32 cellular contexts compared by ENCODE assay signal in the genomic region with DNA sequence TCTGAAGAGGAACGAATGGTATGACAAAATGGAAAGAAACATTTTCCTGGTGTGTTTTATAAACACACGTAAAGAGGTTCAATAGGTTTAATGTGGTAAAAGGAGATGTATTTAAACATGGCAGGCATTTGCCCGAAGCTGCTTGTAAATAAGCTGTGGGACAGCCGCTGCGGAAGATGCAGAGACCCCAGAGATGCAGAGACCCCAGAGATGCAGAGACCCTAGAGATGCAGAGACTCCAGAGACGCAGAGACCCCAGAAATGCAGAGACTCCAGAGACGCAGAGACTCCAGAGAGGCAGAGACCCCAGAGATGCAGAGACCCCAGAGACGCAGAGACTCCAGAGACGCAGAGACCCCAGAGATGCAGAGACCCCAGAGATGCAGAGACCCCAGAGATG.
"Had no signal": no experiment of that assay in that cellular context is flagged by ENCODE, and none has a peak within 500 bp of the region (broad histone marks: within the 10 kb centered on the region; RNA-seq: fewer than 3 reads in every experiment).

No MANE protein-coding gene starts in this region.

- H3K4me1 Mint-ChIP-seq: activated CD4-positive, alpha-beta T cell treated with anti-CD3 and anti-CD28 coated beads for 36 hours; activated CD4-positive, alpha-beta T cell treated with anti-CD3 and anti-CD28 coated beads, Interleukin-2, amount 10 ng/mL, durations not matched to agents 24 days and 14 days; activated CD8-positive, alpha-beta memory T cell treated with anti-CD3 and anti-CD28 coated beads, Interleukin-2, amount 10 ng/mL, durations not matched to agents 7 days and 5 days; activated naive CD4-positive, alpha-beta T cell treated with anti-CD3 and anti-CD28 coated beads, Interleukin-2, amount 50 U/mL, for 24 hours; activated naive CD8-positive, alpha-beta T cell treated with anti-CD3 and anti-CD28 coated beads for 36 hours; activated naive CD8-positive, alpha-beta T cell treated with anti-CD3 and anti-CD28 coated beads, Interleukin-2, amount 50 U/mL, for 24 hours; central memory CD8-positive, alpha-beta T cell had no signal

- H3K36me3 Mint-ChIP-seq: activated CD4-positive, alpha-beta memory T cell treated with anti-CD3 and anti-CD28 coated beads for 36 hours; activated CD8-positive, alpha-beta memory T cell treated with anti-CD3 and anti-CD28 coated beads, Interleukin-2, amount 10 ng/mL, durations not matched to agents 7 days and 5 days; activated naive CD4-positive, alpha-beta T cell treated with anti-CD3 and anti-CD28 coated beads, Interleukin-2, amount 50 U/mL, for 24 hours; activated naive CD8-positive, alpha-beta T cell treated with anti-CD3 and anti-CD28 coated beads for 36 hours; brain had no signal

- H3K4me1 ChIP-seq: adrenal gland, ascending aorta, breast epithelium, esophagus muscularis mucosa, foreskin keratinocyte, gastrocnemius medialis had no signal

- H3K9me3 ChIP-seq: adrenal gland, ascending aorta, esophagus muscularis mucosa, gastrocnemius medialis had no signal

- H3K4me3 ChIP-seq: adrenal gland, ascending aorta, breast epithelium, cardiac muscle cell, coronary artery, dorsolateral prefrontal cortex, esophagus muscularis mucosa, gastrocnemius medialis had no signal

- H3K36me3 ChIP-seq: adrenal gland, ascending aorta, breast epithelium, cardiac muscle cell, esophagus muscularis mucosa, gastrocnemius medialis had no signal

- H3K27me3 ChIP-seq: adrenal gland, ascending aorta, cardiac muscle cell, dorsolateral prefrontal cortex, foreskin keratinocyte, gastrocnemius medialis had no signal

- H3K27ac Mint-ChIP-seq: activated CD4-positive, alpha-beta memory T cell treated with anti-CD3 and anti-CD28 coated beads for 36 hours; activated CD4-positive, alpha-beta T cell treated with anti-CD3 and anti-CD28 coated beads for 36 hours; activated CD4-positive, alpha-beta T cell treated with anti-CD3 and anti-CD28 coated beads, Interleukin-2, amount 10 ng/mL, durations not matched to agents 24 days and 14 days; activated CD8-positive, alpha-beta memory T cell treated with anti-CD3 and anti-CD28 coated beads, Interleukin-2, amount 10 ng/mL, durations not matched to agents 7 days and 5 days; activated CD8-positive, alpha-beta T cell treated with anti-CD3 and anti-CD28 coated beads, Interleukin-2, amount 10 ng/mL, durations not matched to agents 7 days and 5 days; activated naive CD4-positive, alpha-beta T cell treated with anti-CD3 and anti-CD28 coated beads for 36 hours; activated naive CD4-positive, alpha-beta T cell treated with anti-CD3 and anti-CD28 coated beads, Interleukin-2, amount 50 U/mL, for 24 hours; activated naive CD8-positive, alpha-beta T cell treated with anti-CD3 and anti-CD28 coated beads for 36 hours; activated naive CD8-positive, alpha-beta T cell treated with anti-CD3 and anti-CD28 coated beads, Interleukin-2, amount 50 U/mL, for 24 hours; activated T-helper 1 cell treated with anti-CD3 and anti-CD28 coated beads, Interleukin-12 subunit alpha, Interleukin-12 subunit beta, Interleukin-2, Interleukin-4 antibody, amounts not matched to agents 30 ng/mL and 10 ng/mL and 1 ng/mL, durations not matched to agents 14 hours and 24 hours and 36 hours; activated T-helper 2 cell treated with anti-CD3 and anti-CD28 coated beads, Interferon-gamma antibody, Interleukin-2, Interleukin-4, amounts not matched to agents 10 μg/mL and 5 μg/mL and 100 μg/mL, durations not matched to agents 14 hours and 24 hours and 36 hours; dendritic cell treated with granulocyte-macrophage colony-stimulating factor and Interleukin-4, amounts not matched to agents 40 ng/mL and 50 ng/mL, for 4 days had no signal

- H3K4me3 Mint-ChIP-seq: activated CD4-positive, alpha-beta memory T cell treated with anti-CD3 and anti-CD28 coated beads for 36 hours; activated CD4-positive, alpha-beta T cell treated with anti-CD3 and anti-CD28 coated beads for 36 hours; activated CD4-positive, alpha-beta T cell treated with anti-CD3 and anti-CD28 coated beads, Interleukin-2, amount 10 ng/mL, durations not matched to agents 24 days and 14 days; activated CD8-positive, alpha-beta memory T cell treated with anti-CD3 and anti-CD28 coated beads, Interleukin-2, amount 10 ng/mL, durations not matched to agents 7 days and 5 days; activated CD8-positive, alpha-beta T cell treated with anti-CD3 and anti-CD28 coated beads, Interleukin-2, amount 10 ng/mL, durations not matched to agents 7 days and 5 days; activated naive CD4-positive, alpha-beta T cell treated with anti-CD3 and anti-CD28 coated beads for 36 hours; activated naive CD4-positive, alpha-beta T cell treated with anti-CD3 and anti-CD28 coated beads, Interleukin-2, amount 50 U/mL, for 24 hours; activated naive CD8-positive, alpha-beta T cell treated with anti-CD3 and anti-CD28 coated beads for 36 hours; activated naive CD8-positive, alpha-beta T cell treated with anti-CD3 and anti-CD28 coated beads, Interleukin-2, amount 50 U/mL, for 24 hours; activated T-helper 1 cell treated with anti-CD3 and anti-CD28 coated beads, Interleukin-12 subunit alpha, Interleukin-12 subunit beta, Interleukin-2, Interleukin-4 antibody, amounts not matched to agents 30 ng/mL and 10 ng/mL and 1 ng/mL, durations not matched to agents 14 hours and 24 hours and 36 hours; brain; central memory CD8-positive, alpha-beta T cell; dendritic cell treated with granulocyte-macrophage colony-stimulating factor and Interleukin-4, amounts not matched to agents 40 ng/mL and 50 ng/mL, for 4 days had no signal

- DNase-seq: activated CD4-positive, alpha-beta memory T cell treated with anti-CD3 and anti-CD28 coated beads for 36 hours; activated CD4-positive, alpha-beta T cell treated with anti-CD3 and anti-CD28 coated beads for 36 hours; activated CD4-positive, alpha-beta T cell treated with anti-CD3 and anti-CD28 coated beads, Interleukin-2, amount 10 ng/mL, durations not matched to agents 24 days and 14 days; activated CD4-positive, CD25-positive, alpha-beta regulatory T cell; activated CD4-positive, CD25-positive, alpha-beta regulatory T cell treated with anti-CD3 and anti-CD28 coated beads, Interleukin-2, amount 50 U/mL, for 72 hours; activated CD8-positive, alpha-beta memory T cell treated with anti-CD3 and anti-CD28 coated beads, Interleukin-2, amount 10 ng/mL, durations not matched to agents 7 days and 5 days; activated CD8-positive, alpha-beta memory T cell treated with anti-CD3 and anti-CD28 coated beads, Interleukin-2, amount 50 U/mL, for 4 hours; activated CD8-positive, alpha-beta T cell treated with anti-CD3 and anti-CD28 coated beads, Interleukin-2, amount 10 ng/mL, durations not matched to agents 7 days and 5 days; activated effector memory CD4-positive, alpha-beta T cell treated with anti-CD3 and anti-CD28 coated beads, Interleukin-2, amount 50 U/mL, for 16 hours; activated naive CD4-positive, alpha-beta T cell treated with anti-CD3 and anti-CD28 coated beads for 36 hours; activated naive CD8-positive, alpha-beta T cell treated with anti-CD3 and anti-CD28 coated beads for 36 hours; activated naive CD8-positive, alpha-beta T cell treated with anti-CD3 and anti-CD28 coated beads, Interleukin-2, amount 50 U/mL, for 24 hours; activated T-cell treated with anti-CD3 and anti-CD28 coated beads, Interleukin-2, amount 50 U/mL, for 1 hour; activated T-cell treated with anti-CD3 and anti-CD28 coated beads, Interleukin-2, amount 50 U/mL, for 48 hours; adrenal gland; dorsolateral prefrontal cortex; effector memory CD4-positive, alpha-beta T cell; erythroblast; foreskin keratinocyte; gastrocnemius medialis; T-helper 2 cell had no signal

- H3K9me3 Mint-ChIP-seq: activated CD4-positive, alpha-beta memory T cell treated with anti-CD3 and anti-CD28 coated beads for 36 hours; activated naive CD4-positive, alpha-beta T cell treated with anti-CD3 and anti-CD28 coated beads for 36 hours; activated naive CD4-positive, alpha-beta T cell treated with anti-CD3 and anti-CD28 coated beads, Interleukin-2, amount 50 U/mL, for 24 hours; activated naive CD8-positive, alpha-beta T cell treated with anti-CD3 and anti-CD28 coated beads for 36 hours; activated naive CD8-positive, alpha-beta T cell treated with anti-CD3 and anti-CD28 coated beads, Interleukin-2, amount 50 U/mL, for 24 hours; activated T-helper 1 cell treated with anti-CD3 and anti-CD28 coated beads, Interleukin-12 subunit alpha, Interleukin-12 subunit beta, Interleukin-2, Interleukin-4 antibody, amounts not matched to agents 30 ng/mL and 10 ng/mL and 1 ng/mL, durations not matched to agents 14 hours and 24 hours and 36 hours; central memory CD8-positive, alpha-beta T cell; dendritic cell treated with granulocyte-macrophage colony-stimulating factor and Interleukin-4, amounts not matched to agents 40 ng/mL and 50 ng/mL, for 4 days had no signal

- H3K27ac ChIP-seq: adrenal gland, ascending aorta, breast epithelium, cardiac muscle cell, coronary artery, dorsolateral prefrontal cortex, esophagus muscularis mucosa, foreskin keratinocyte, gastrocnemius medialis had no signal

- ATAC-seq: activated CD4-positive, alpha-beta T cell treated with anti-CD3 and anti-CD28 coated beads for 36 hours; activated CD8-positive, alpha-beta memory T cell treated with anti-CD3 and anti-CD28 coated beads, Interleukin-2, amount 10 ng/mL, durations not matched to agents 7 days and 5 days; activated CD8-positive, alpha-beta T cell treated with anti-CD3 and anti-CD28 coated beads, Interleukin-2, amount 10 ng/mL, durations not matched to agents 7 days and 5 days; activated naive CD8-positive, alpha-beta T cell treated with anti-CD3 and anti-CD28 coated beads, Interleukin-2, amount 50 U/mL, for 24 hours; foreskin keratinocyte; gastrocnemius medialis had no signal

- H3K27me3 Mint-ChIP-seq: activated CD4-positive, alpha-beta memory T cell treated with anti-CD3 and anti-CD28 coated beads for 36 hours; activated CD4-positive, alpha-beta T cell treated with anti-CD3 and anti-CD28 coated beads, Interleukin-2, amount 10 ng/mL, durations not matched to agents 24 days and 14 days; activated CD8-positive, alpha-beta memory T cell treated with anti-CD3 and anti-CD28 coated beads, Interleukin-2, amount 10 ng/mL, durations not matched to agents 7 days and 5 days; activated naive CD4-positive, alpha-beta T cell treated with anti-CD3 and anti-CD28 coated beads, Interleukin-2, amount 50 U/mL, for 24 hours; activated naive CD8-positive, alpha-beta T cell treated with anti-CD3 and anti-CD28 coated beads, Interleukin-2, amount 50 U/mL, for 24 hours; central memory CD8-positive, alpha-beta T cell; dendritic cell treated with granulocyte-macrophage colony-stimulating factor and Interleukin-4, amounts not matched to agents 40 ng/mL and 50 ng/mL, for 4 days had no signal
